In the genomic region with DNA sequence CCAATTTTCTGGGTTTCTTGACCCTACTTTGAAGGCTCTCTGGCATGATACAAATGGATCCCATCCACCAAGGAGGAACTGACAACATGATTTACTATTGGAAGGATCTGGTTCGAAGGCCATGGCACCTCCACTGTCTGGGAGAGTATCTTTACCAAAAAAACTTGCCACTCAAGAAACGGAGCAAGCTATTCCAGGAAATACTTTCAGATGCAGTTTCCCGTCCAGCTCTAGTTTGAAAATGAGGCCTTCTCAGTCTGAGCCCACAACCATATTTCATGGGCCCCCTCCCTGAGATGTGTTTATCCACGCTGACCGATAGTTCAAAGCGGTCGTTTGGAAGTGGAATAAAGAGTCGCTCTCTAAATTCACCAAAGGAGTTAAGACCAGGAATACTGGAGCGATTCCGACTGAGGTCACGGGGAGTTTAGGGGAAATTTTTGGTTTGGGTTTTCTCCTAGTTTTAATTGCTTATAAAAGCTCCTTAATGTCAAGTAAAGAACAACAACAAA, we compare ENCODE assay signal across 19 cellular contexts.
DNase-seq lines count a peak whose midpoint lies in the region; TF ChIP-seq lines count a peak whose summit lies in the region.
"Had no signal": no experiment of that assay in that cellular context is flagged by ENCODE, and none has a peak within 500 bp of the region (broad histone marks: within the 10 kb centered on the region; RNA-seq: fewer than 3 reads in every experiment).

No MANE protein-coding gene starts in this region.

- no peak overlapping the region for H2BK12ac ChIP-seq in neuronal stem cell (ENCODE audit: low read length)

- no peak overlapping the region for H3K4ac ChIP-seq in neuronal stem cell (ENCODE audit: low read length)

- TF ChIP-seq CTCF in ascending aorta (IDR thresholded peaks at IDR 0.05) (no peak), tibial nerve (IDR thresholded peaks at IDR 0.05) (no peak)

- H3K27me3 ChIP-seq in ascending aorta (no peaks in the 10 kb centered on the region), neuronal stem cell (ENCODE audit: control insufficient read depth in 3 of 3, insufficient read depth in 3 of 3, low read depth in 1 of 3, low read length in 3 of 3) (no peaks in the 10 kb centered on the region), tibial nerve (no peaks in the 10 kb centered on the region)
- H3K27me3 ChIP-seq: ovary had no signal

- intact Hi-C loops in ascending aorta (cut with DNase I): no loop called here

- H3K4me3 ChIP-seq in ascending aorta (no peak overlapping the region), neuronal stem cell (ENCODE audit: low read length in 2 of 2) (no peak overlapping the region), tibial nerve (no peak overlapping the region)
- H3K4me3 ChIP-seq: ovary had no signal

- no peak overlapping the region for H3K23ac ChIP-seq in neuronal stem cell (ENCODE audit: low read depth, low read length, poor library complexity)

- no peak for TF ChIP-seq EP300 in tibial nerve (IDR thresholded peaks at IDR 0.05)

- no peaks in the 10 kb centered on the region for H3K36me3 ChIP-seq in ascending aorta
- H3K36me3 ChIP-seq in neuronal stem cell (replicated peaks in 1 of 2; ENCODE audit: control insufficient read depth in 2 of 2, insufficient read depth in 2 of 2, low read length in 2 of 2): peaks cover 4 to 37% of the 10 kb centered on the region in 2 donors
- H3K36me3 ChIP-seq in tibial nerve: no peaks in the 10 kb centered on the region
- H3K36me3 ChIP-seq: ovary had no signal

- no peak overlapping the region for H2BK120ac ChIP-seq in neuronal stem cell (ENCODE audit: low read depth, low read length)

- no peaks in the 10 kb centered on the region for H3K79me1 ChIP-seq in neuronal stem cell (ENCODE audit: low read depth, low read length)

- H4K8ac ChIP-seq in neuronal stem cell (ENCODE audit: low read depth, low read length): no peak overlapping the region

- no peak for DNase-seq in ascending aorta (ENCODE audit: low spot score in 2 of 2)
- peak; percentile 17 for DNase-seq in fibroblast of peridontal ligament (ENCODE audit: extremely low read depth)
- no peak for DNase-seq in neuronal stem cell (ENCODE audit: low spot score)
- DNase-seq in tibial nerve (ENCODE audit: low spot score in 2 of 2): no peak
- DNase-seq in NCI-H146 (lab: John Stamatoyannopoulos, UW): no peak
- no peak for DNase-seq in activated CD8-positive, alpha-beta memory T cell treated with anti-CD3 and anti-CD28 coated beads, Interleukin-2, amount 50 U/mL, for 48 hours
- no peak for DNase-seq in superior temporal gyrus (ENCODE audit: extremely low spot score)
- DNase-seq in kidney tubule cell (ENCODE audit: low spot score): no peak
- DNase-seq: activated CD8-positive, alpha-beta memory T cell treated with anti-CD3 and anti-CD28 coated beads, Interleukin-2, amount 10 ng/mL, durations not matched to agents 7 days and 5 days; CD8-positive, alpha-beta T cell; cortex of kidney; GDM1; NCI-H187; NCI-H774; SHP77 treated with DMSO at 0.1 percent for 48 hours; stimulated activated CD4-positive, alpha-beta T cell treated with anti-CD3 and anti-CD28 coated beads, Interleukin-4, amount 100 ng/mL, for 24 hours; stimulated activated naive B cell treated with anti-CD40 and anti-IgM and Interleukin-4, amounts not matched to agents 10 μg/mL and 1 μg/mL and 100 μg/mL, for 72 hours had no signal

- H2BK15ac ChIP-seq in neuronal stem cell (ENCODE audit: low read length): no peak overlapping the region

- no peak overlapping the region for H2BK5ac ChIP-seq in neuronal stem cell (ENCODE audit: low read length)

- no peak overlapping the region for H2AK5ac ChIP-seq in neuronal stem cell (ENCODE audit: low read depth, low read length)

- H3K27ac ChIP-seq in ascending aorta (peak overlapping the region; percentile 25 to 53), neuronal stem cell (replicated peaks; ENCODE audit: low read length) (peak overlapping the region; percentile 30), tibial nerve (peak overlapping the region; percentile 20 to 75 (median 56))
- H3K27ac ChIP-seq: KMS-11 had no signal

- WGBS in neuronal stem cell (ENCODE audit: extremely low coverage in 2 of 2, insufficient read length in 2 of 2, insufficient replicate concordance in 1 of 2), 2 donors: no CpG with 5 or more reads among the region's 11 CpGs
- WGBS in tibial nerve, 2 donors: 44 to 46% methylated on average over 11 of the region's 11 CpGs

- H3K4me1 ChIP-seq in ascending aorta (peaks cover 0 to 14% of the 10 kb centered on the region in 2 donors), neuronal stem cell (ENCODE audit: control insufficient read depth in 2 of 2, insufficient read depth in 1 of 2, low read depth in 1 of 2, low read length in 2 of 2) (peaks cover 0 to 10% of the 10 kb centered on the region in 2 donors), tibial nerve (peaks cover 0 to 35% (median 0%) of the 10 kb centered on the region in 4 donors)

- no peak overlapping the region for H3K9ac ChIP-seq in neuronal stem cell (ENCODE audit: low read depth, low read length, poor library complexity)
- H3K9ac ChIP-seq: KMS-11 had no signal

- H3K14ac ChIP-seq in neuronal stem cell (ENCODE audit: low read length): no peak overlapping the region

- no peaks in the 10 kb centered on the region for H3K9me3 ChIP-seq in ascending aorta
- H3K9me3 ChIP-seq in neuronal stem cell (replicated peaks in 1 of 2; ENCODE audit: control insufficient read depth in 2 of 2, insufficient read depth in 1 of 2, low read depth in 1 of 2, low read length in 2 of 2): no peaks in the 10 kb centered on the region
- H3K9me3 ChIP-seq in tibial nerve: no peaks in the 10 kb centered on the region
- H3K9me3 ChIP-seq: ovary had no signal

- no peak overlapping the region for H4K91ac ChIP-seq in neuronal stem cell (ENCODE audit: low read depth, low read length, poor library complexity)

- H3K4me2 ChIP-seq in neuronal stem cell (ENCODE audit: insufficient read depth, low read length, poor library complexity, severe bottlenecking): no peak overlapping the region
- H3K4me2 ChIP-seq: KMS-11 had no signal

- H3K18ac ChIP-seq in neuronal stem cell (ENCODE audit: low read length): peak overlapping the region; percentile 15

- no peak for TF ChIP-seq POLR2A in tibial nerve (IDR thresholded peaks at IDR 0.05)

- H2AFZ ChIP-seq in neuronal stem cell (ENCODE audit: low read length): no peak overlapping the region
